Comparison of ENCODE assay signal across 18 cellular contexts in genomic region chr3:124669470-124669869, GRCh38.
A peak's percentile ranks its signal among the peaks of the same experiment; 100 is the strongest.
DNase-seq lines count a peak whose midpoint lies in the region; ATAC-seq and TF ChIP-seq lines count a peak whose summit lies in the region.
"Had no signal": no experiment of that assay in that cellular context is flagged by ENCODE, and none has a peak within 500 bp of the region (broad histone marks: within the 10 kb centered on the region; RNA-seq: fewer than 3 reads in every experiment).

No MANE protein-coding gene starts in this region.

- TF ChIP-seq CTCF in AG09309 (IDR thresholded peaks at IDR 0.05; ENCODE audit: control insufficient read depth, insufficient read depth, low read depth, low read length, missing control alignments) (no peak), IMR-90 (conservative IDR thresholded peaks at IDR 0.05; ENCODE audit: low read depth, low read length) (no peak), brain microvascular endothelial cell (IDR thresholded peaks at IDR 0.05; ENCODE audit: low read depth, low read length, missing control alignments) (no peak), esophagus muscularis mucosa (IDR thresholded peaks at IDR 0.05) (no peak), RWPE1 (conservative IDR thresholded peaks at IDR 0.05; ENCODE audit: low read depth) (no peak)

- no peak overlapping the region for H3K56ac ChIP-seq in IMR-90 (ENCODE audit: extremely low read depth, insufficient read depth, low read length)

- no peak overlapping the region for H3K27ac ChIP-seq in IMR-90 (ENCODE audit: insufficient read depth, low read length)
- H3K27ac ChIP-seq in brain microvascular endothelial cell, result no peak overlapping the region
- no peak overlapping the region for H3K27ac ChIP-seq in esophagus muscularis mucosa (replicated peaks in 1 of 4)
- H3K27ac ChIP-seq in RWPE1, result no peak overlapping the region
- H3K27ac ChIP-seq: BLaER1 treated with 17β-estradiol and CSF1 and Interleukin-3, amounts not matched to agents 10 nM and 100 nM; uterus had no signal

- no peak overlapping the region for H3K9ac ChIP-seq in IMR-90 (ENCODE audit: low read depth, low read length)
- H3K9ac ChIP-seq: BLaER1 treated with 17β-estradiol and CSF1 and Interleukin-3, amounts not matched to agents 10 nM and 100 nM had no signal

- POLR2A ChIA-PET in IMR-90 (lab: Charles Lee; ENCODE audit: unreplicated experiment), result no interaction called here
- POLR2A ChIA-PET in RWPE1 (lab: Yijun Ruan, JAX; ENCODE audit: low non-redundant PET), result no interaction called here

- H3K14ac ChIP-seq in IMR-90 (replicated peaks; ENCODE audit: low read depth, low read length), result no peak overlapping the region

- no TSS peak for BruUV-seq in IMR-90 (replicated peaks; lab: Mats Ljungman, UMichigan)

- H3K27me3 ChIP-seq in IMR-90 (ENCODE audit: control insufficient read depth, insufficient read depth, low read length) (no peaks in the 10 kb centered on the region), brain microvascular endothelial cell (replicated peaks) (no peaks in the 10 kb centered on the region), esophagus muscularis mucosa (no peaks in the 10 kb centered on the region)
- H3K27me3 ChIP-seq: BLaER1 treated with 17β-estradiol and CSF1 and Interleukin-3, amounts not matched to agents 10 nM and 100 nM; uterus had no signal

- TF ChIP-seq RAD21 in IMR-90 (IDR thresholded peaks at IDR 0.05; ENCODE audit: low read length), result no peak

- H3K23ac ChIP-seq in IMR-90 (ENCODE audit: low read depth, low read length), result no peak overlapping the region

- H2BK5ac ChIP-seq in IMR-90 (ENCODE audit: low read depth, low read length, poor library complexity, severe bottlenecking), result no peak overlapping the region

- H3K79me1 ChIP-seq in IMR-90 (ENCODE audit: low read depth in 1 of 2, low read length in 2 of 2), result no peaks in the 10 kb centered on the region

- CTCF ChIA-PET in IMR-90 (lab: Yijun Ruan, JAX) (interaction anchor here (1.3 kb wide), 1 partner anchor 9 kb away, joined by 3 read pairs; no protein-coding TSS in a partner anchor), RWPE1 (lab: Yijun Ruan, JAX) (interaction anchor here (0.6 kb wide), 1 partner anchor 105 kb away, joined by 3 read pairs; no protein-coding TSS in a partner anchor)

- H3K4me1 ChIP-seq in IMR-90 (ENCODE audit: control insufficient read depth, insufficient read depth, low read length) (no peaks in the 10 kb centered on the region), esophagus muscularis mucosa (peaks cover 0 to 5% (median 0%) of the 10 kb centered on the region in 4 donors)
- H3K4me1 ChIP-seq: uterus had no signal

- ATAC-seq in IMR-90 (ENCODE audit: low read depth) (peak; percentile 98), left lobe of liver (peak; percentile 29), GM18511 (IDR thresholded peaks at IDR 0.05; ENCODE audit: unreplicated experiment) (no peak)
- ATAC-seq: stimulated activated naive CD8-positive, alpha-beta T cell treated with anti-CD3 and anti-CD28 coated beads, Interleukin-15, amount 100 ng/mL, for 72 hours had no signal

- no peak overlapping the region for H3K4ac ChIP-seq in IMR-90 (ENCODE audit: low read depth, low read length)

- no peak overlapping the region for H4K5ac ChIP-seq in IMR-90 (ENCODE audit: low read depth, low read length)

- H3K9me3 ChIP-seq in IMR-90 (ENCODE audit: control insufficient read depth, insufficient read depth, low read length) (no peaks in the 10 kb centered on the region), esophagus muscularis mucosa (no peaks in the 10 kb centered on the region)
- H3K9me3 ChIP-seq: uterus had no signal

- TF ChIP-seq POLR2A in IMR-90 (IDR thresholded peaks at IDR 0.05; ENCODE audit: low read depth, low read length), result no peak
- no peak for TF ChIP-seq POLR2A in esophagus muscularis mucosa (IDR thresholded peaks at IDR 0.05; ENCODE audit: low read depth)

- no peak overlapping the region for H2AFZ ChIP-seq in IMR-90 (replicated peaks; ENCODE audit: low read length, poor library complexity)

- no peak overlapping the region for H2AK9ac ChIP-seq in IMR-90 (replicated peaks; ENCODE audit: low read depth, low read length, poor library complexity)

- H3K18ac ChIP-seq in IMR-90 (ENCODE audit: low read depth, low read length), result no peak overlapping the region

- H2BK120ac ChIP-seq in IMR-90 (ENCODE audit: low read depth, low read length), result no peak overlapping the region

- TF ChIP-seq EP300 in esophagus muscularis mucosa (IDR thresholded peaks at IDR 0.05), result no peak

- H3K36me3 ChIP-seq in IMR-90 (ENCODE audit: control insufficient read depth, insufficient read depth, low read length) (no peaks in the 10 kb centered on the region), brain microvascular endothelial cell (replicated peaks) (no peaks in the 10 kb centered on the region), esophagus muscularis mucosa (peaks cover 0 to 71% (median 36%) of the 10 kb centered on the region in 4 donors)
- H3K36me3 ChIP-seq: uterus had no signal

- H3K9me1 ChIP-seq in IMR-90 (ENCODE audit: insufficient read depth, low read length), result no peaks in the 10 kb centered on the region

- dilution Hi-C loops in IMR-90 (cut with HindIII; ENCODE audit: low sequenced_read_pairs, unreplicated experiment), result no loop called here

- H2BK15ac ChIP-seq in IMR-90 (ENCODE audit: low read depth, low read length), result no peak overlapping the region

- intact Hi-C loops in IMR-90 (cut with micrococcal nuclease), result no loop called here
- intact Hi-C loops in esophagus muscularis mucosa (cut with DNase I), result no loop called here

- H3K4me2 ChIP-seq in IMR-90 (ENCODE audit: low read depth, low read length), result no peak overlapping the region
- H3K4me2 ChIP-seq: BLaER1 treated with 17β-estradiol and CSF1 and Interleukin-3, amounts not matched to agents 10 nM and 100 nM had no signal

- DNase-seq in AG09309 (ENCODE audit: low read depth) (peak; percentile 27), IMR-90 (peak; percentile 89), brain microvascular endothelial cell (peak; percentile 47), left lobe of liver (ENCODE audit: low spot score) (no peak), esophagus muscularis mucosa (ENCODE audit: extremely low spot score) (no peak), NCI-H2227 treated with DMSO at 0.1 percent for 48 hours (lab: John Stamatoyannopoulos, UW) (no peak), RWPE1 (ENCODE audit: low spot score) (no peak)
- DNase-seq: activated CD4-positive, alpha-beta T cell treated with anti-CD3 and anti-CD28 coated beads, Interleukin-2, amount 50 U/mL, for 1 hour; activated naive CD8-positive, alpha-beta T cell treated with anti-CD3 and anti-CD28 coated beads, Interleukin-2, amount 10 ng/mL, durations not matched to agents 7 days and 5 days; activated T-cell treated with anti-CD3 and anti-CD28 coated beads, Interleukin-2, amount 50 U/mL, for 1 hour; DMS 273 treated with DMSO at 0.1 percent for 48 hours; hypothalamus; NCI-H187; NCI-H526; stimulated activated naive CD8-positive, alpha-beta T cell treated with anti-CD3 and anti-CD28 coated beads, Interleukin-15, amount 100 ng/mL, for 72 hours; uterus had no signal

- in situ Hi-C loops in IMR-90 (cut with MboI; ENCODE audit: low sequenced_read_pairs), result no loop called here
- in situ Hi-C loops in brain microvascular endothelial cell (cut with HindIII; ENCODE audit: low pct_ligation_motif_present, low sequenced_read_pairs), result no loop called here

- H4K91ac ChIP-seq in IMR-90 (ENCODE audit: insufficient read depth, low read depth, low read length), result no peak overlapping the region

- H4K20me1 ChIP-seq in IMR-90 (ENCODE audit: insufficient read depth, low read length), result no peaks in the 10 kb centered on the region
- H4K20me1 ChIP-seq: BLaER1 treated with 17β-estradiol and CSF1 and Interleukin-3, amounts not matched to agents 10 nM and 100 nM had no signal

- no peak overlapping the region for H2AK5ac ChIP-seq in IMR-90 (ENCODE audit: low read depth, low read length)

- H2BK20ac ChIP-seq in IMR-90 (ENCODE audit: low read depth, low read length), result no peak overlapping the region

- no peak overlapping the region for H4K8ac ChIP-seq in IMR-90 (ENCODE audit: low read depth in 2 of 2, low read length in 2 of 2)

- 0% methylated on average over 2 of the region's 3 CpGs; no CpG with 5 or more reads in 1 of the 2 experiments for WGBS in IMR-90 (ENCODE audit: extremely low coverage in 2 of 2, insufficient read length in 1 of 2), 2 experiments
- WGBS in esophagus muscularis mucosa, result 78% methylated on average over 3 of the region's 3 CpGs

- no peak overlapping the region for H3K4me3 ChIP-seq in AG09309 (ENCODE audit: control insufficient read depth, low read depth, low read length)
- H3K4me3 ChIP-seq in IMR-90 (ENCODE audit: insufficient read depth, low read depth, low read length), result no peak overlapping the region
- no peak overlapping the region for H3K4me3 ChIP-seq in brain microvascular endothelial cell (ENCODE audit: low read depth, low read length)
- no peak overlapping the region for H3K4me3 ChIP-seq in esophagus muscularis mucosa
- H3K4me3 ChIP-seq: BLaER1 treated with 17β-estradiol and CSF1 and Interleukin-3, amounts not matched to agents 10 nM and 100 nM; uterus had no signal

TF ChIP-seq in IMR-90, 13 proteins besides CTCF, POLR2A, EP300 and RAD21:
- no peak for TF ChIP-seq BHLHE40 (IDR thresholded peaks at IDR 0.05; ENCODE audit: low read depth, low read length)
- peak; percentile 72 for TF ChIP-seq FOS (IDR thresholded peaks at IDR 0.05; ENCODE audit: low read depth, low read length)
- TF ChIP-seq RCOR1 (IDR thresholded peaks at IDR 0.05; ENCODE audit: insufficient replicate concordance, low read length), result no peak
TF ChIP-seq in IMR-90: peak in this region for 1.

Comparison
In these comparisons a context has a peak if more than half of its experiments do, and no peak if none do; other contexts are left out.
1. DNase-seq: peak in AG09309 (single experiment), IMR-90 (single experiment) and brain microvascular endothelial cell (single experiment); none in left lobe of liver (single experiment), esophagus muscularis mucosa (single experiment), NCI-H2227 treated with DMSO at 0.1 percent for 48 hours (single experiment) and RWPE1 (single experiment).